In the genomic region with DNA sequence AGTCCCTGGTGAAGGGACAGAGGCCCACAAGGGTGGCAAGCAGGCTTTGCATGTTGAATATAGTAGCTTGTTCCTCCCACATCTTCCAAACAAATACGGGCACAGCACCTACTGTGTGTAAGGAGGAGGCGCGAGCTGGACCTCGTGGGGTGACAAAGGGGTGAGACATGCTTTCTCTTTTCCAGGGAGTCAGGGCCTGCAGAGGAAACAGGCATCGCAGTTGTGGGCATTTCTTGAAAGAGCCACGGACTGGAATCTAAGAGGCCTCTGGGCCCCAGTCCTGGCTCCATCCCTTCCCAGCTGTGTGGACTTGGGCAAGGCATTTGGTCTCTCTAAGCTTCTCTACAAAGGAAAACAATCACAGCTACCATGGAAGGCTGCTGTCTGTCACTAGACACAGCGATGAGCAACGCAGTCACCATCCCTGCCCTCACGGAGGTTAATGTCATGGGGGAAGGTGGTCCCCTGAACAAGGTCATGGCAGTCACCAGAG, we compare ENCODE assay signal across 12 cellular contexts. TPM values are rescaled to one million over a fixed set of nuclear protein-coding genes. Genes with fewer than 3 reads are reported as not detected.
DNase-seq lines count a peak whose midpoint lies in the region; ATAC-seq, FAIRE-seq and TF ChIP-seq lines count a peak whose summit lies in the region.
"Had no signal": no experiment of that assay in that cellular context is flagged by ENCODE, and none has a peak within 500 bp of the region (broad histone marks: within the 10 kb centered on the region; RNA-seq: fewer than 3 reads in every experiment).

No MANE protein-coding gene starts in this region.

- H3K9me3 Mint-ChIP-seq in brain (no peaks in the 10 kb centered on the region), natural killer cell (no peaks in the 10 kb centered on the region)
- H3K9me3 Mint-ChIP-seq: activated naive CD8-positive, alpha-beta T cell treated with anti-CD3 and anti-CD28 coated beads for 36 hours had no signal

- H3K4me1 Mint-ChIP-seq in brain: peaks cover 52% of the 10 kb centered on the region
- peaks cover 0 to 17% of the 10 kb centered on the region in 2 donors for H3K4me1 Mint-ChIP-seq in natural killer cell

- TF ChIP-seq CTCF in brain (conservative IDR thresholded peaks at IDR 0.05) (no peak), kidney (IDR thresholded peaks at IDR 0.05; ENCODE audit: borderline replicate concordance, extremely low read depth, insufficient read depth) (no peak), natural killer cell (IDR thresholded peaks at IDR 0.05) (no peak)

- no peak for FAIRE-seq in kidney (lab: Jason Lieb, UNC)

- H3K27ac ChIP-seq in ACC112 (ENCODE audit: low read depth, low read length): peak overlapping the region; percentile 64; the same call in 1 of the 2 replicates
- H3K27ac ChIP-seq in kidney (ENCODE audit: low read depth in 2 of 2, low read length in 2 of 2): peak overlapping the region; percentile 84 to 93

- peak overlapping the region in 1 of 2 donors; percentile 47 for H3K9ac ChIP-seq in kidney (ENCODE audit: low read length in 2 of 2)

- H3K36me3 ChIP-seq in ACC112 (ENCODE audit: insufficient read depth, low read length): no peaks in the 10 kb centered on the region
- no peaks in the 10 kb centered on the region for H3K36me3 ChIP-seq in kidney (ENCODE audit: control insufficient read depth in 1 of 2, insufficient read depth in 2 of 2, low read length in 2 of 2)

- H3K4me3 Mint-ChIP-seq in brain (peak overlapping the region in 1 of 5 experiments; percentile 61), natural killer cell (no peak overlapping the region)
- H3K4me3 Mint-ChIP-seq: activated naive CD8-positive, alpha-beta T cell treated with anti-CD3 and anti-CD28 coated beads for 36 hours had no signal

- no peaks in the 10 kb centered on the region for H3K27me3 ChIP-seq in ACC112 (ENCODE audit: insufficient read depth, low read length)

- H2AFZ ChIP-seq in ACC112 (ENCODE audit: low read length, unreplicated experiment): no peak overlapping the region

- peaks cover 19% of the 10 kb centered on the region for H3K4me1 ChIP-seq in ACC112 (ENCODE audit: control insufficient read depth, insufficient read depth, low read length, unreplicated experiment)
- peaks cover 22 to 30% of the 10 kb centered on the region in 2 donors for H3K4me1 ChIP-seq in kidney (ENCODE audit: control insufficient read depth in 1 of 2, insufficient read depth in 1 of 2, low read depth in 1 of 2, low read length in 2 of 2)

- intact Hi-C loops in kidney (cut with DNase I) (no loop called here), sciatic nerve (cut with DNase I) (loop anchor here (10.0 kb wide), 1 partner anchor 48 kb away; no protein-coding TSS in a partner anchor), natural killer cell (cut with micrococcal nuclease) (no loop called here)

- H3K4me3 ChIP-seq in ACC112 (ENCODE audit: low read depth, low read length) (no peak overlapping the region), kidney (ENCODE audit: low read length in 2 of 2) (no peak overlapping the region)

- H3K27ac Mint-ChIP-seq in brain (peak overlapping the region; percentile 59 to 98 (median 93)), natural killer cell (no peak overlapping the region)
- H3K27ac Mint-ChIP-seq: activated naive CD8-positive, alpha-beta T cell treated with anti-CD3 and anti-CD28 coated beads for 36 hours had no signal

- no peaks in the 10 kb centered on the region for H3K9me3 ChIP-seq in kidney (ENCODE audit: control insufficient read depth in 1 of 2, low read length in 2 of 2)

- H3K27me3 Mint-ChIP-seq in brain (peaks cover 4% of the 10 kb centered on the region), natural killer cell (ENCODE audit: low read depth in 2 of 2) (peaks cover 0 to 19% of the 10 kb centered on the region in 2 donors)

- no peak for DNase-seq in kidney
- no peak for DNase-seq in sciatic nerve (ENCODE audit: low spot score)
- DNase-seq in natural killer cell: no peak
- no peak for DNase-seq in NAMALWA (ENCODE audit: low spot score)
- DNase-seq: activated CD4-positive, alpha-beta T cell treated with anti-CD3 and anti-CD28 coated beads for 4 hours; activated naive CD8-positive, alpha-beta T cell treated with anti-CD3 and anti-CD28 coated beads for 36 hours; SIG-M5 had no signal

- ATAC-seq in sciatic nerve (peak; percentile 2), natural killer cell (no peak), HG03432 (IDR thresholded peaks at IDR 0.05; ENCODE audit: unreplicated experiment) (no peak), GM18873 (IDR thresholded peaks at IDR 0.05; ENCODE audit: low FRiP score, unreplicated experiment) (no peak)

- H3K36me3 Mint-ChIP-seq in brain: no peaks in the 10 kb centered on the region
- H3K36me3 Mint-ChIP-seq in natural killer cell: no peaks in the 10 kb centered on the region
- H3K36me3 Mint-ChIP-seq: activated naive CD8-positive, alpha-beta T cell treated with anti-CD3 and anti-CD28 coated beads for 36 hours had no signal

- H3K79me2 ChIP-seq in ACC112 (ENCODE audit: control insufficient read depth, insufficient read depth, low read length, unreplicated experiment): no peaks in the 10 kb centered on the region

RNA-seq across cellular contexts. Expression of gene CDC42EP1, which starts 13.0 kb away (rescaled TPM):
- polyA plus RNA-seq in brain (ENCODE audit: insufficient read depth, low read depth, low replicate concordance) (69.7 TPM), kidney (ENCODE audit: insufficient read depth, low read depth, low replicate concordance) (29.5 TPM)
- total RNA-seq in kidney (68.5 TPM), sciatic nerve (83.1 TPM), natural killer cell (under 1 TPM in 2 of 3 donors, not detected in 1; 0.27 to 0.78 TPM)

RNA-seq across cellular contexts. Expression of gene CARD10, which starts 28.1 kb away (rescaled TPM):
- polyA plus RNA-seq in brain (ENCODE audit: insufficient read depth, low read depth, low replicate concordance): 3.7 TPM
- total RNA-seq in kidney: 42.3 TPM
- polyA plus RNA-seq in kidney (ENCODE audit: insufficient read depth, low read depth, low replicate concordance): 32.4 TPM
- total RNA-seq in sciatic nerve: 31.6 TPM
- total RNA-seq in natural killer cell: under 1 TPM; 0.09 to 0.16 (median 0.10) TPM

RNA-seq across cellular contexts. Expression of gene LGALS2, which starts 32.6 kb away (rescaled TPM):
- polyA plus RNA-seq in brain (ENCODE audit: insufficient read depth, low read depth, low replicate concordance) (not detected), kidney (ENCODE audit: insufficient read depth, low read depth, low replicate concordance) (372 TPM)
- total RNA-seq in kidney (20.4 TPM), sciatic nerve (not detected), natural killer cell (1 to 10 TPM; 1.4 to 3.4 (median 2.6) TPM)
- total RNA-seq: activated naive CD8-positive, alpha-beta T cell treated with anti-CD3 and anti-CD28 coated beads for 36 hours had no signal
- polyA plus RNA-seq: neural cell had no signal

Comparison
In these comparisons a context has a peak if more than half of its experiments do, and no peak if none do; other contexts are left out.
1. H3K27ac Mint-ChIP-seq: peak in brain (5 of 5); none in natural killer cell (0 of 2).
2. RNA of gene CDC42EP1, which starts 13.0 kb away (total RNA-seq): 83.1 TPM in sciatic nerve (single experiment) and 68.5 TPM in kidney (single experiment); 0.27 to 0.78 TPM in natural killer cell; every median in the first group is over 10 times any median in the second.
3. RNA of gene CARD10, which starts 28.1 kb away (total RNA-seq): 42.3 TPM in kidney (single experiment) and 31.6 TPM in sciatic nerve (single experiment); 0.09 to 0.16 TPM in natural killer cell; every median in the first group is over 10 times any median in the second.